ENCODE assay signal across 14 cellular contexts in the genomic region with DNA sequence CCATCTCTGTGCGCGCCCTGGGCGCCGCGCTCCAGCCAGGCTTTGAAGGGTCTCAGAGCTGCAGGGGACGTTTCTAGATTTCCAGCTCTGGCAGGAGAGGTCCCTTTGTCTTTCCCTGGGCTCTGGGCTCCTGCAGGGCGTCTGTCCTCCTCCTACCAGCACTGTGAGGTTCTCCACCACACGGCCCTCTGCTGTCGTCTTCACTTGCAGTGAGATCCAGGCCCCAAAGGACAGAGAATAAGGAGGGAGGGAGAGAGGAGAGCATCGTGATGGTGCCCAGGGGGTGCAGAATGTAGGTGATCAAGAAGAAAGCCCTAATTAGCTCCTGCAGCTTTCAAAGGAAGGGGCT. TPM values are rescaled to one million over a fixed set of nuclear protein-coding genes. Genes with fewer than 3 reads are reported as not detected.
A peak's percentile ranks its signal among the peaks of the same experiment; 100 is the strongest.
DNase-seq lines count a peak whose midpoint lies in the region; ATAC-seq and TF ChIP-seq lines count a peak whose summit lies in the region.
"Had no signal": no experiment of that assay in that cellular context is flagged by ENCODE, and none has a peak within 500 bp of the region (broad histone marks: within the 10 kb centered on the region; RNA-seq: fewer than 3 reads in every experiment).

No MANE protein-coding gene starts in this region.

- H3K27ac ChIP-seq in dorsolateral prefrontal cortex, result peak overlapping the region in 36 of 59 donors; percentile 1 to 71 (median 40)
- H3K27ac ChIP-seq in aorta (ENCODE audit: low read depth in 1 of 2, low read length in 2 of 2), result no peak overlapping the region

- WGBS in aorta, 2 donors, result 42 to 43% methylated on average over 10 of the region's 10 CpGs

- H3K9me3 ChIP-seq in skeletal muscle satellite cell (replicated peaks; ENCODE audit: low read length) (no peaks in the 10 kb centered on the region), aorta (ENCODE audit: control insufficient read depth, low read length) (no peaks in the 10 kb centered on the region)

- H3K27me3 Mint-ChIP-seq in activated CD4-positive, alpha-beta T cell treated with anti-CD3 and anti-CD28 coated beads, Interleukin-2, amount 10 ng/mL, durations not matched to agents 7 days and 5 days, result no peaks in the 10 kb centered on the region

- H3K4me1 ChIP-seq in skeletal muscle satellite cell (ENCODE audit: control insufficient read depth, insufficient read depth, low read length), result peaks cover 15% of the 10 kb centered on the region
- H3K4me1 ChIP-seq in aorta (ENCODE audit: control insufficient read depth in 1 of 2, insufficient read depth in 2 of 2, low read length in 2 of 2), result no peaks in the 10 kb centered on the region

- no peak overlapping the region for H3K4me3 Mint-ChIP-seq in activated CD4-positive, alpha-beta T cell treated with anti-CD3 and anti-CD28 coated beads, Interleukin-2, amount 10 ng/mL, durations not matched to agents 7 days and 5 days

- H3K4me3 ChIP-seq in dorsolateral prefrontal cortex, result peak overlapping the region in 1 of 59 donors; percentile 8
- H3K4me3 ChIP-seq in skeletal muscle satellite cell (ENCODE audit: low read length), result no peak overlapping the region
- no peak overlapping the region for H3K4me3 ChIP-seq in aorta (ENCODE audit: low read length in 2 of 2)

- H3K27me3 ChIP-seq in dorsolateral prefrontal cortex (peaks cover 0 to 8% (median 0%) of the 10 kb centered on the region in 45 donors), skeletal muscle satellite cell (ENCODE audit: control insufficient read depth, insufficient read depth, low read length) (no peaks in the 10 kb centered on the region), aorta (ENCODE audit: control insufficient read depth in 1 of 2, insufficient read depth in 2 of 2, low read length in 1 of 2) (no peaks in the 10 kb centered on the region)

- DNase-seq in activated CD4-positive, alpha-beta T cell treated with anti-CD3 and anti-CD28 coated beads, Interleukin-2, amount 10 ng/mL, durations not matched to agents 7 days and 5 days, result no peak
- DNase-seq in activated CD4-positive, alpha-beta T cell treated with anti-CD3 and anti-CD28 coated beads for 48 hours, result no peak
- DNase-seq in NCI-H69 (lab: John Stamatoyannopoulos, UW) (peak; percentile 27), dorsolateral prefrontal cortex (no peak), head of caudate nucleus (no peak), aorta (no peak)
- DNase-seq in activated effector memory CD4-positive, alpha-beta T cell treated with Interleukin-2 at 50 U/mL for 16 hours, result no peak
- DNase-seq: activated CD8-positive, alpha-beta memory T cell treated with anti-CD3 and anti-CD28 coated beads for 24 hours; DMS 273 treated with DMSO at 0.1 percent for 48 hours; immature natural killer cell; MV-4-11 had no signal

- CTCF ChIA-PET in activated CD4-positive, alpha-beta T cell treated with anti-CD3 and anti-CD28 coated beads, Interleukin-2, amount 10 ng/mL, durations not matched to agents 7 days and 5 days (lab: Charles Lee), result interaction anchor here (1.0 to 1.3 kb wide), 2 partner anchors 11 to 14 kb away, joined by 4 to 5 read pairs; no protein-coding TSS in a partner anchor

- peaks cover 23% of the 10 kb centered on the region for H3K4me1 Mint-ChIP-seq in activated CD4-positive, alpha-beta T cell treated with anti-CD3 and anti-CD28 coated beads, Interleukin-2, amount 10 ng/mL, durations not matched to agents 7 days and 5 days

- peak overlapping the region; percentile 37 for H3K4me2 ChIP-seq in skeletal muscle satellite cell (ENCODE audit: low read length)

- POLR2A ChIA-PET in activated CD4-positive, alpha-beta T cell treated with anti-CD3 and anti-CD28 coated beads, Interleukin-2, amount 10 ng/mL, durations not matched to agents 7 days and 5 days (lab: Charles Lee), result no interaction called here

- H3K27ac Mint-ChIP-seq in activated CD4-positive, alpha-beta T cell treated with anti-CD3 and anti-CD28 coated beads, Interleukin-2, amount 10 ng/mL, durations not matched to agents 7 days and 5 days, result peak overlapping the region; percentile 31

- ATAC-seq in aorta (ENCODE audit: low FRiP score), result no peak
- ATAC-seq: activated naive CD4-positive, alpha-beta T cell treated with anti-CD3 and anti-CD28 coated beads, Interleukin-2, amount 50 U/mL, for 72 hours had no signal

- H3K36me3 ChIP-seq in skeletal muscle satellite cell (ENCODE audit: insufficient read depth, low read length) (no peaks in the 10 kb centered on the region), aorta (ENCODE audit: control insufficient read depth in 1 of 2, insufficient read depth in 2 of 2, low read length in 1 of 2) (no peaks in the 10 kb centered on the region)

- H3K36me3 Mint-ChIP-seq in activated CD4-positive, alpha-beta T cell treated with anti-CD3 and anti-CD28 coated beads, Interleukin-2, amount 10 ng/mL, durations not matched to agents 7 days and 5 days (ENCODE audit: low read depth), result peaks cover 4% of the 10 kb centered on the region
- H3K36me3 Mint-ChIP-seq: immature natural killer cell had no signal

- intact Hi-C loops in dorsolateral prefrontal cortex (cut with DNase I) (no loop called here), head of caudate nucleus (cut with DNase I) (no loop called here), aorta (cut with DNase I) (no loop called here)

- TF ChIP-seq CTCF in dorsolateral prefrontal cortex (IDR thresholded peaks at IDR 0.05 in 54 of 56, conservative IDR thresholded peaks at IDR 0.05 in 2 of 56; ENCODE audit: low read depth in 1 of 56, partially characterized antibody in 56 of 56), result no peak

- no peak overlapping the region for H3K9ac ChIP-seq in skeletal muscle satellite cell (ENCODE audit: low read depth, low read length)

- H3K9me3 Mint-ChIP-seq in activated CD4-positive, alpha-beta T cell treated with anti-CD3 and anti-CD28 coated beads, Interleukin-2, amount 10 ng/mL, durations not matched to agents 7 days and 5 days, result no peaks in the 10 kb centered on the region
- H3K9me3 Mint-ChIP-seq: activated naive CD4-positive, alpha-beta T cell treated with anti-CD3 and anti-CD28 coated beads, Interleukin-2, amount 50 U/mL, for 72 hours; immature natural killer cell had no signal

RNA-seq across cellular contexts. Expression of gene GNB1, which starts 4.1 kb away (rescaled TPM):
- total RNA-seq in activated CD4-positive, alpha-beta T cell treated with anti-CD3 and anti-CD28 coated beads, Interleukin-2, amount 10 ng/mL, durations not matched to agents 7 days and 5 days, result 100 to 1,000 TPM; 368 to 454 TPM
- total RNA-seq in dorsolateral prefrontal cortex (100 to 1,000 TPM; 375 to 847 (median 628) TPM), aorta (100 to 1,000 TPM; 299 to 312 TPM)
- total RNA-seq in skeletal muscle satellite cell (2012; rRNA removed), result 78.6 and 90.2 TPM in 2 replicates
- 100 to 1,000 TPM; 142 to 197 TPM for polyA plus RNA-seq in aorta

RNA-seq across cellular contexts. Expression of gene CALML6, which starts 20.0 kb away (rescaled TPM):
- total RNA-seq in activated CD4-positive, alpha-beta T cell treated with anti-CD3 and anti-CD28 coated beads, Interleukin-2, amount 10 ng/mL, durations not matched to agents 7 days and 5 days, result under 1 TPM; 0.27 to 0.47 TPM
- total RNA-seq in dorsolateral prefrontal cortex (1 to 10 TPM in 79 of 120 experiments, under 1 TPM in 38, not detected in 3; 0.25 to 4.5 (median 1.2) TPM), aorta (1 to 10 TPM in 1 of 2 donors, not detected in 1; 1.1 TPM)
- total RNA-seq in skeletal muscle satellite cell (2012; rRNA removed), result 0.44 and 0.51 TPM in 2 replicates
- polyA plus RNA-seq in aorta, result 1 to 10 TPM in 1 of 2 donors, not detected in 1; 4.5 TPM
- polyA plus RNA-seq: immature natural killer cell had no signal

RNA-seq across cellular contexts. Expression of gene TMEM52, which starts 24.1 kb away (rescaled TPM):
- not detected for total RNA-seq in activated CD4-positive, alpha-beta T cell treated with anti-CD3 and anti-CD28 coated beads, Interleukin-2, amount 10 ng/mL, durations not matched to agents 7 days and 5 days
- total RNA-seq in dorsolateral prefrontal cortex, result 1 to 10 TPM in 71 of 120 experiments, under 1 TPM in 34, not detected in 15; 0.40 to 4.5 (median 1.4) TPM
- total RNA-seq in skeletal muscle satellite cell (2012; rRNA removed), result 1.1 TPM in 1 of 2 replicates, not detected in the other
- total RNA-seq in aorta, result not detected
- polyA plus RNA-seq in aorta, result under 1 TPM in 1 of 2 donors, not detected in 1; 0.13 TPM
- total RNA-seq: ureter had no signal

Comparison
In these comparisons a context has a peak if more than half of its experiments do, and no peak if none do; other contexts are left out.
1. H3K27ac ChIP-seq: peak in dorsolateral prefrontal cortex (36 of 59); none in aorta (0 of 2).